8 cellular contexts compared by ENCODE assay signal in the genomic region with DNA sequence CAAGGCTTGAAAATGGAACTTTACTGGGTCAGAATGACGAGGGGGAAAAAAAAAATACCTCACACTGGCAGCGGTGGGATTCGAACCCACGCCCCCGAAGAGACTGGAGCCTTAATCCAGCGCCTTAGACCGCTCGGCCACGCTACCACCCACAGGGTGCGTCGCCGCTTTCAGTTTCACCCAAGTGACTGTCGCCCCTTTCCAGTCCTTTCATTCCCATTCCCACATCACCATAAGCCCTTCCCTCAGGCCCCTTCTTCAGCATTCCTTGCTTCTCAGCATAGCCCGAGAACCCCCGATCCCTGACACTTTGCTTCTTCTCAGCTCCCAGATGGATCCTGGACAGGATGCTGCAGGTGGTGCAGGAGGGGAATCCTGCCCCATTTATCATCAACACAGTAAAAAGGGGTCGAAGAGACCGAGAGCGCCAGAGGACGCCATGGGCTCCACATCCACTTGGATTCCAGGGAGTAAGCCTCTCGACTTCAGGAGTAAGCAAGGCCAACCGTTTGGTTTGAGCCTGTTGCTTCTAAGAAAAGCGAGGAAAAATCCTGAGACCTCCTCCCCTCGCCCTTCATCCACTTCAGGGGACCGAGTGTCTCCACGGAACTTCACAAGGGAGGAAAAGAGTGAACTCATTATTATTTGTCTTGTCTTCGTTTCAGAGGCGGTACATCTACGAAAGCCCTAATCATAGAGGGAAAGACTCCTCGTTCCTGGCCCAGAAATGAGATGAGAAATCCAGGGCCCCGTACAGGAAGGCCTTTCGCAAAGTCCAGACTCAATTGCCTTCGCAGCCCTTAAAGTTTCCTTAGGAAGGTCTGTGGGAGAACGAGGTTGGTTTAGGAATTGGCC. TPM values are rescaled to one million over a fixed set of nuclear protein-coding genes. Genes with fewer than 3 reads are reported as not detected.
DNase-seq lines count a peak whose midpoint lies in the region; TF ChIP-seq lines count a peak whose summit lies in the region.

No MANE protein-coding gene starts in this region.

- H3K27me3 Mint-ChIP-seq in progenitor cell of endocrine pancreas, result no peaks in the 10 kb centered on the region

- no peak for TF ChIP-seq CTCF in right atrium auricular region (IDR thresholded peaks at IDR 0.05)
- TF ChIP-seq CTCF in progenitor cell of endocrine pancreas (IDR thresholded peaks at IDR 0.05; ENCODE audit: unreplicated experiment), result no peak
- TF ChIP-seq CTCF in vagina (IDR thresholded peaks at IDR 0.05), result no peak

- H3K36me3 ChIP-seq in right atrium auricular region (no peaks in the 10 kb centered on the region), vagina (no peaks in the 10 kb centered on the region)

- H3K4me1 ChIP-seq in right atrium auricular region, result peaks cover 0 to 19% of the 10 kb centered on the region in 2 donors
- H3K4me1 ChIP-seq in vagina, result peaks cover 19% of the 10 kb centered on the region

- H3K4me3 ChIP-seq in right atrium auricular region (peak overlapping the region; percentile 49 to 62), vagina (peak overlapping the region; percentile 46 to 55)

- H3K4me3 Mint-ChIP-seq in progenitor cell of endocrine pancreas (ENCODE audit: low read depth), result peak overlapping the region; percentile 75

- no peaks in the 10 kb centered on the region for H3K9me3 Mint-ChIP-seq in progenitor cell of endocrine pancreas (ENCODE audit: low read depth)

- no peaks in the 10 kb centered on the region for H3K27me3 ChIP-seq in right atrium auricular region
- H3K27me3 ChIP-seq in vagina, result no peaks in the 10 kb centered on the region

- peak; percentile 46 for DNase-seq in DMS153 treated with DMSO at 0.1 percent for 48 hours (lab: John Stamatoyannopoulos, UW; ENCODE audit: unreplicated experiment)
- DNase-seq in LoVo (ENCODE audit: low spot score), result peak; percentile 72
- DNase-seq in SKM-1 (lab: John Stamatoyannopoulos, UW; ENCODE audit: unreplicated experiment), result peak; percentile 44
- peak in 53 of 56 donors; percentile 9 to 85 (median 58) for DNase-seq in amygdala (lab: John Stamatoyannopoulos, UW)
- DNase-seq in right atrium auricular region (ENCODE audit: low spot score), result peak; percentile 70
- peak; percentile 39 for DNase-seq in progenitor cell of endocrine pancreas (ENCODE audit: low spot score, unreplicated experiment)
- DNase-seq in vagina (ENCODE audit: extremely low spot score in 2 of 2), result no peak
- no peak for DNase-seq in mesenteric fat pad (ENCODE audit: low spot score)

- no peak for TF ChIP-seq POLR2A in vagina (IDR thresholded peaks at IDR 0.05)

- peak overlapping the region; percentile 77 to 80 for H3K27ac ChIP-seq in right atrium auricular region
- H3K27ac ChIP-seq in vagina, result peak overlapping the region; percentile 68

- peak overlapping the region; percentile 98 for H3K27ac Mint-ChIP-seq in progenitor cell of endocrine pancreas

- peaks cover 17% of the 10 kb centered on the region for H3K4me1 Mint-ChIP-seq in progenitor cell of endocrine pancreas (ENCODE audit: low read depth)

- H3K9me3 ChIP-seq in right atrium auricular region, result no peaks in the 10 kb centered on the region
- no peaks in the 10 kb centered on the region for H3K9me3 ChIP-seq in vagina

- H3K36me3 Mint-ChIP-seq in progenitor cell of endocrine pancreas (ENCODE audit: insufficient read depth), result no peaks in the 10 kb centered on the region

- intact Hi-C loops in vagina (cut with DNase I), result loop anchor here (5.0 kb wide), 1 partner anchor 39 kb away; no protein-coding TSS in a partner anchor

RNA-seq across cellular contexts. Expression of a gene that starts 20.0 kb away (rescaled TPM):
- total RNA-seq in right atrium auricular region (10 to 100 TPM; 22.3 to 28.5 TPM), progenitor cell of endocrine pancreas (91.8 and 97.3 TPM in 2 replicates), vagina (58.4 TPM), mesenteric fat pad (39.6 TPM)

Comparison
In these comparisons a context has a peak if more than half of its experiments do, and no peak if none do; other contexts are left out.
1. DNase-seq: peak in DMS153 treated with DMSO at 0.1 percent for 48 hours (single experiment), LoVo (single experiment), SKM-1 (single experiment), amygdala (53 of 56), right atrium auricular region (single experiment) and progenitor cell of endocrine pancreas (single experiment); none in vagina (0 of 2) and mesenteric fat pad (single experiment).